23 cellular contexts compared by ENCODE assay signal in the genomic region with DNA sequence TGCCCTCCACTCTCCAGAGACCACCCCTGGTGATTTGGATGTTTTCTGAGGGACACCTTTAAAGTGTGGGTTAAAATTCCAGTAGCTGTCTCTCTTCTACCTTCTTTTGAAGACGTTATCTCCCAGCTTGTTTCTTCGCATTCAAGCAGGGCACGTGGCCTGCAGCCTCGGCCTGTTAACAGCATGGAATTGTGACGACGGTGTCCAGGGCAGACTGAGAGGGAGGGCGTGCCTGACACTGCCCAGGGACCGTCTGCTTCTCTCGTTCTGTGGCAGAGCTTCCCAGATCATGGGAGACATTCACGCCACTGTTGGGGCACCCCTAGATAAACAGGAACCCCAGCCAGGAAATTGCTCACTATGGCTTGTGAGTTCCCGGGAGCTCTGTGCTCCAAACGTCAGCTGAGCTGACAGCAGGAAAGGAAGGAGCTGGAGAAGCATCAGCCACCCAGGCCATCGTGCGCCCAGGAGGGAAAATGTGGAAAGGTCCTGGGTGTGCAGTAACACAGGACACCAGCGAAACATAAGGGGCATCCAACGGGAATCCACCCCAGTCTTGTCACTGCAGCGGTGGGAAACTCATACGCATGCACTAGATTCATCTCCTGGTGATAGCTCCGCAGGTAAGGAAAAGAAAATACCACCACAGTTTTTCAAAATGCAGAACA. TPM values are rescaled to one million over a fixed set of nuclear protein-coding genes. Genes with fewer than 3 reads are reported as not detected.
"Had no signal": no experiment of that assay in that cellular context is flagged by ENCODE, and none has a peak within 500 bp of the region (broad histone marks: within the 10 kb centered on the region; RNA-seq: fewer than 3 reads in every experiment).

No MANE protein-coding gene starts in this region.

- H3K27ac ChIP-seq: colonic mucosa, foreskin keratinocyte, lower lobe of right lung, neural progenitor cell, parathyroid adenoma, tibial artery had no signal

- H3K27ac Mint-ChIP-seq: activated B cell treated with CpG ODN at 0.5 μM for 24 hours; activated CD8-positive, alpha-beta T cell treated with anti-CD3 and anti-CD28 coated beads, Interleukin-2, amount 10 ng/mL, durations not matched to agents 7 days and 5 days; activated naive CD8-positive, alpha-beta T cell; naive B cell; neural progenitor cell; stimulated activated naive B cell treated with anti-CD40 and anti-IgM and Interleukin-4, amounts not matched to agents 10 μg/mL and 1 μg/mL and 100 μg/mL, for 72 hours had no signal

- DNase-seq: activated B cell treated with CpG ODN at 0.5 μM for 24 hours; activated CD4-positive, alpha-beta T cell treated with anti-CD3 and anti-CD28 coated beads for 48 hours; activated CD8-positive, alpha-beta T cell treated with anti-CD3 and anti-CD28 coated beads, Interleukin-2, amount 10 ng/mL, durations not matched to agents 7 days and 5 days; activated gamma-delta T cell treated with Interleukin-2 at 50 U/mL for 16 hours; amniotic stem cell; central memory CD4-positive, alpha-beta T cell; colonic mucosa; effector CD8-positive, alpha-beta T cell; foreskin keratinocyte; glutamatergic neuron; left colon; lower lobe of right lung; naive B cell; stimulated activated CD4-positive, alpha-beta T cell treated with anti-CD3 and anti-CD28 coated beads, Interleukin-15, amount 100 ng/mL, for 24 hours; stimulated activated CD4-positive, alpha-beta T cell treated with anti-CD3 and anti-CD28 coated beads, Interleukin-4, amount 100 ng/mL, for 1 hour; stimulated activated naive B cell treated with anti-CD40 and anti-IgM and Interleukin-4, amounts not matched to agents 10 μg/mL and 1 μg/mL and 100 μg/mL, for 72 hours; T-helper 2 cell; tibial artery had no signal

- H3K4me1 ChIP-seq: colonic mucosa, foreskin keratinocyte, neural progenitor cell, parathyroid adenoma, tibial artery had no signal

- H2AFZ ChIP-seq: neural progenitor cell, parathyroid adenoma had no signal

- H3K9me3 Mint-ChIP-seq: activated B cell treated with CpG ODN at 0.5 μM for 24 hours; naive B cell; stimulated activated naive B cell treated with anti-CD40 and anti-IgM and Interleukin-4, amounts not matched to agents 10 μg/mL and 1 μg/mL and 100 μg/mL, for 72 hours had no signal

- H3K36me3 ChIP-seq: colonic mucosa, lower lobe of right lung, neural progenitor cell, tibial artery had no signal

- H3K9ac ChIP-seq: neural progenitor cell, parathyroid adenoma had no signal

- H3K36me3 Mint-ChIP-seq: activated naive CD8-positive, alpha-beta T cell; naive B cell; stimulated activated naive B cell treated with anti-CD40 and anti-IgM and Interleukin-4, amounts not matched to agents 10 μg/mL and 1 μg/mL and 100 μg/mL, for 72 hours had no signal

- H3K4me3 ChIP-seq: colonic mucosa, lower lobe of right lung, neural progenitor cell, tibial artery had no signal

- H3K4me2 ChIP-seq: neural progenitor cell had no signal

- H3K27me3 ChIP-seq: colonic mucosa had no signal

- H3K9me3 ChIP-seq: colonic mucosa, lower lobe of right lung, tibial artery had no signal

- ATAC-seq: activated CD8-positive, alpha-beta T cell treated with anti-CD3 and anti-CD28 coated beads, Interleukin-2, amount 10 ng/mL, durations not matched to agents 7 days and 5 days; foreskin keratinocyte; left colon; lower lobe of right lung; stimulated activated naive B cell treated with anti-CD40 and anti-IgM and Interleukin-4, amounts not matched to agents 10 μg/mL and 1 μg/mL and 100 μg/mL, for 72 hours had no signal

- H3K4me3 Mint-ChIP-seq: activated B cell treated with CpG ODN at 0.5 μM for 24 hours; activated CD8-positive, alpha-beta T cell treated with anti-CD3 and anti-CD28 coated beads, Interleukin-2, amount 10 ng/mL, durations not matched to agents 7 days and 5 days; activated naive CD8-positive, alpha-beta T cell; naive B cell; neural progenitor cell; stimulated activated naive B cell treated with anti-CD40 and anti-IgM and Interleukin-4, amounts not matched to agents 10 μg/mL and 1 μg/mL and 100 μg/mL, for 72 hours had no signal

RNA-seq across cellular contexts. Expression of gene CNPY1, which starts 57.0 kb away (rescaled TPM):
- total RNA-seq: activated B cell treated with CpG ODN at 0.5 μM for 24 hours; activated CD8-positive, alpha-beta T cell treated with anti-CD3 and anti-CD28 coated beads, Interleukin-2, amount 10 ng/mL, durations not matched to agents 7 days and 5 days; colonic mucosa; foreskin keratinocyte; left colon; lower lobe of right lung; mononuclear cell; subcutaneous adipose tissue had no signal
- polyA plus RNA-seq: foreskin keratinocyte had no signal
